Comparison of ENCODE assay signal across 1 cellular context in the genomic region with DNA sequence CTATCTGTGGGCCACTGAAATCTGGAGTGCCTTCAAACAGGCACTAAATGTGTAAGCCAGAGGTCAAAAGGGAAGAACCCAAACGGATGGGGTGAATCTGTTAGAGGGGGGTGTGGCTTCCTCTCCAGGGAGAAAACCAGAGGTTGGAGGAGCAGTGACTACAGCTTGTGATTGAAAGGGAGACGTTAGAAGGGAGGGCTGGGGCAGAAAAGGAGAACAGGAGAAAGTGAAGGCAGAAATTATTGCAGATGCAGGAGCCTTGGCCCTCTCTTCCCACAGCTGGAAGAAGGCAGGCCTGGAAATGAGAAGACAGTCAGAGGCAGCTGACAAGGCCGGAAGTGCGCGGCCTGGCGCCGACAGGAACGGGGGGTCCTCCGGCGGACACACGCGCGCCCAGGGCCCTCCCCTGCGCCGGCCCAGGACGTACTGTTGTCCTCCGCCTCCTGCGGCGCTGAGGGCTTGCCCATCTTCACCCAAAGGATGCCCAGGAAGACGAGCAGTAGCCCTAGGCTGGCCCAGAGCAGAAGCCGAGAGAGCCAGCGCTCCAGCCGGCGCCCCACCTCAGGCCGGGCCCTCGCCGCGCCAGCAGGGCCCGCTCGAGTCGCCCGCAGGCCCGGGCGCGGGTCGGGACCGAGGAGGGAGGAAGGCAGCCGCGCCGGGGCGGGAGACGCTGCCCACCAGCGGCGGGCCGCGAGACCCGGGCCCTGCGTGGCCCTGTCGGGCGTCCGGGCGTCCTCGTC.
TF ChIP-seq lines count a peak whose summit lies in the region.

No MANE protein-coding gene starts in this region.

TF ChIP-seq in K562, 482 proteins besides CTCF, POLR2A, EP300 and RAD21 (continues in another document):
- 0 out of 2 replicates have a peak, but pooled peaks have one; percentile 38 for TF ChIP-seq GATAD2B (IDR thresholded peaks at IDR 0.05; ENCODE audit: borderline replicate concordance)
- TF ChIP-seq, protein P1, sequence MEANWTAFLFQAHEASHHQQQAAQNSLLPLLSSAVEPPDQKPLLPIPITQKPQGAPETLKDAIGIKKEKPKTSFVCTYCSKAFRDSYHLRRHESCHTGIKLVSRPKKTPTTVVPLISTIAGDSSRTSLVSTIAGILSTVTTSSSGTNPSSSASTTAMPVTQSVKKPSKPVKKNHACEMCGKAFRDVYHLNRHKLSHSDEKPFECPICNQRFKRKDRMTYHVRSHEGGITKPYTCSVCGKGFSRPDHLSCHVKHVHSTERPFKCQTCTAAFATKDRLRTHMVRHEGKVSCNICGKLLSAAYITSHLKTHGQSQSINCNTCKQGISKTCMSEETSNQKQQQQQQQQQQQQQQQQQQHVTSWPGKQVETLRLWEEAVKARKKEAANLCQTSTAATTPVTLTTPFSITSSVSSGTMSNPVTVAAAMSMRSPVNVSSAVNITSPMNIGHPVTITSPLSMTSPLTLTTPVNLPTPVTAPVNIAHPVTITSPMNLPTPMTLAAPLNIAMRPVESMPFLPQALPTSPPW (CRISPR knock-in tag; IDR thresholded peaks at IDR 0.05), result peak; percentile 36; the same call in 1 of the 2 replicates
- TF ChIP-seq FOS (IDR thresholded peaks at IDR 0.05; ENCODE audit: extremely low read depth, insufficient read length), result no peak
- TF ChIP-seq, protein P2, sequence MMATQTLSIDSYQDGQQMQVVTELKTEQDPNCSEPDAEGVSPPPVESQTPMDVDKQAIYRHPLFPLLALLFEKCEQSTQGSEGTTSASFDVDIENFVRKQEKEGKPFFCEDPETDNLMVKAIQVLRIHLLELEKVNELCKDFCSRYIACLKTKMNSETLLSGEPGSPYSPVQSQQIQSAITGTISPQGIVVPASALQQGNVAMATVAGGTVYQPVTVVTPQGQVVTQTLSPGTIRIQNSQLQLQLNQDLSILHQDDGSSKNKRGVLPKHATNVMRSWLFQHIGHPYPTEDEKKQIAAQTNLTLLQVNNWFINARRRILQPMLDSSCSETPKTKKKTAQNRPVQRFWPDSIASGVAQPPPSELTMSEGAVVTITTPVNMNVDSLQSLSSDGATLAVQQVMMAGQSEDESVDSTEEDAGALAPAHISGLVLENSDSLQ (IDR thresholded peaks at IDR 0.05), result peak; percentile 92
- TF ChIP-seq ERF (CRISPR knock-in tag; IDR thresholded peaks at IDR 0.05), result 0 out of 2 replicates have a peak, but pooled peaks have one; percentile 19
- 0 out of 2 replicates have a peak, but pooled peaks have one; percentile 44 for TF ChIP-seq ILF3 (IDR thresholded peaks at IDR 0.05; ENCODE audit: borderline replicate concordance)
- peak; percentile 58; the same call in 1 of the 2 replicates for TF ChIP-seq HLTF (IDR thresholded peaks at IDR 0.05)
- no peak for TF ChIP-seq XRCC4 (IDR thresholded peaks at IDR 0.05; ENCODE audit: extremely low read depth, insufficient read depth, insufficient read length)
- TF ChIP-seq, protein P3, sequence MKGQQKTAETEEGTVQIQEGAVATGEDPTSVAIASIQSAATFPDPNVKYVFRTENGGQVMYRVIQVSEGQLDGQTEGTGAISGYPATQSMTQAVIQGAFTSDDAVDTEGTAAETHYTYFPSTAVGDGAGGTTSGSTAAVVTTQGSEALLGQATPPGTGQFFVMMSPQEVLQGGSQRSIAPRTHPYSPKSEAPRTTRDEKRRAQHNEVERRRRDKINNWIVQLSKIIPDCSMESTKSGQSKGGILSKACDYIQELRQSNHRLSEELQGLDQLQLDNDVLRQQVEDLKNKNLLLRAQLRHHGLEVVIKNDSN (CRISPR knock-in tag; IDR thresholded peaks at IDR 0.05), result peak; percentile 32; the same call in 1 of the 2 replicates
- no peak for TF ChIP-seq ZNF133 (CRISPR knock-in tag; IDR thresholded peaks at IDR 0.05)
- TF ChIP-seq HMGN3 (IDR thresholded peaks at IDR 0.05; ENCODE audit: borderline replicate concordance, extremely low read depth, insufficient read length, low read depth, low read length), result peak; percentile 77
- TF ChIP-seq POLR2B (IDR thresholded peaks at IDR 0.05; ENCODE audit: low read depth, partially characterized antibody), result peak; percentile 55
- TF ChIP-seq MYC (IDR thresholded peaks at IDR 0.05; ENCODE audit: low read depth, low read length), result no peak
- 0 out of 2 replicates have a peak, but pooled peaks have one; percentile 24 for TF ChIP-seq MYC (CRISPR knock-in tag; IDR thresholded peaks at IDR 0.05; ENCODE audit: borderline replicate concordance, low read depth)
- TF ChIP-seq, protein P4, sequence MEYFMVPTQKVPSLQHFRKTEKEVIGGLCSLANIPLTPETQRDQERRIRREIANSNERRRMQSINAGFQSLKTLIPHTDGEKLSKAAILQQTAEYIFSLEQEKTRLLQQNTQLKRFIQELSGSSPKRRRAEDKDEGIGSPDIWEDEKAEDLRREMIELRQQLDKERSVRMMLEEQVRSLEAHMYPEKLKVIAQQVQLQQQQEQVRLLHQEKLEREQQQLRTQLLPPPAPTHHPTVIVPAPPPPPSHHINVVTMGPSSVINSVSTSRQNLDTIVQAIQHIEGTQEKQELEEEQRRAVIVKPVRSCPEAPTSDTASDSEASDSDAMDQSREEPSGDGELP (CRISPR knock-in tag; IDR thresholded peaks at IDR 0.05; ENCODE audit: borderline replicate concordance), result peak; percentile 90
- TF ChIP-seq, protein P5, sequence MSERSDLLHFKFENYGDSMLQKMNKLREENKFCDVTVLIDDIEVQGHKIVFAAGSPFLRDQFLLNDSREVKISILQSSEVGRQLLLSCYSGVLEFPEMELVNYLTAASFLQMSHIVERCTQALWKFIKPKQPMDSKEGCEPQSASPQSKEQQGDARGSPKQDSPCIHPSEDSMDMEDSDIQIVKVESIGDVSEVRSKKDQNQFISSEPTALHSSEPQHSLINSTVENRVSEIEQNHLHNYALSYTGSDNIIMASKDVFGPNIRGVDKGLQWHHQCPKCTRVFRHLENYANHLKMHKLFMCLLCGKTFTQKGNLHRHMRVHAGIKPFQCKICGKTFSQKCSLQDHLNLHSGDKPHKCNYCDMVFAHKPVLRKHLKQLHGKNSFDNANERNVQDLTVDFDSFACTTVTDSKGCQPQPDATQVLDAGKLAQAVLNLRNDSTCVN (CRISPR knock-in tag; IDR thresholded peaks at IDR 0.05), result 0 out of 2 replicates have a peak, but pooled peaks have one; percentile 46
- 0 out of 4 replicates have a peak, but pooled peaks of 1 of the 2 experiments have one; percentile 38 for TF ChIP-seq TRIM24 (IDR thresholded peaks at IDR 0.05)
- no peak for TF ChIP-seq TAL1 (IDR thresholded peaks at IDR 0.05)
- TF ChIP-seq, protein P6, sequence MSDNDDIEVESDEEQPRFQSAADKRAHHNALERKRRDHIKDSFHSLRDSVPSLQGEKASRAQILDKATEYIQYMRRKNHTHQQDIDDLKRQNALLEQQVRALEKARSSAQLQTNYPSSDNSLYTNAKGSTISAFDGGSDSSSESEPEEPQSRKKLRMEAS (CRISPR knock-in tag; IDR thresholded peaks at IDR 0.05), result peak; percentile 46; the same call in 1 of the 2 replicates
- TF ChIP-seq, protein P7, sequence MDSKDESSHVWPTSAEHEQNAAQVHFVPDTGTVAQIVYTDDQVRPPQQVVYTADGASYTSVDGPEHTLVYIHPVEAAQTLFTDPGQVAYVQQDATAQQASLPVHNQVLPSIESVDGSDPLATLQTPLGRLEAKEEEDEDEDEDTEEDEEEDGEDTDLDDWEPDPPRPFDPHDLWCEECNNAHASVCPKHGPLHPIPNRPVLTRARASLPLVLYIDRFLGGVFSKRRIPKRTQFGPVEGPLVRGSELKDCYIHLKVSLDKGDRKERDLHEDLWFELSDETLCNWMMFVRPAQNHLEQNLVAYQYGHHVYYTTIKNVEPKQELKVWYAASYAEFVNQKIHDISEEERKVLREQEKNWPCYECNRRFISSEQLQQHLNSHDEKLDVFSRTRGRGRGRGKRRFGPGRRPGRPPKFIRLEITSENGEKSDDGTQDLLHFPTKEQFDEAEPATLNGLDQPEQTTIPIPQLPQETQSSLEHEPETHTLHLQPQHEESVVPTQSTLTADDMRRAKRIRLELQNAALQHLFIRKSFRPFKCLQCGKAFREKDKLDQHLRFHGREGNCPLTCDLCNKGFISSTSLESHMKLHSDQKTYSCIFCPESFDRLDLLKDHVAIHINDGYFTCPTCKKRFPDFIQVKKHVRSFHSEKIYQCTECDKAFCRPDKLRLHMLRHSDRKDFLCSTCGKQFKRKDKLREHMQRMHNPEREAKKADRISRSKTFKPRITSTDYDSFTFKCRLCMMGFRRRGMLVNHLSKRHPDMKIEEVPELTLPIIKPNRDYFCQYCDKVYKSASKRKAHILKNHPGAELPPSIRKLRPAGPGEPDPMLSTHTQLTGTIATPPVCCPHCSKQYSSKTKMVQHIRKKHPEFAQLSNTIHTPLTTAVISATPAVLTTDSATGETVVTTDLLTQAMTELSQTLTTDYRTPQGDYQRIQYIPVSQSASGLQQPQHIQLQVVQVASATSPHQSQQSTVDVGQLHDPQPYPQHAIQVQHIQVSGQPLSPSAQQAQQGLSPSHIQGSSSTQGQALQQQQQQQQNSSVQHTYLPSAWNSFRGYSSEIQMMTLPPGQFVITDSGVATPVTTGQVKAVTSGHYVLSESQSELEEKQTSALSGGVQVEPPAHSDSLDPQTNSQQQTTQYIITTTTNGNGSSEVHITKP (IDR thresholded peaks at IDR 0.05; ENCODE audit: partially characterized antibody), result peak; percentile 74
- TF ChIP-seq RCOR1 (IDR thresholded peaks at IDR 0.05; ENCODE audit: borderline replicate concordance in 1 of 2, low read depth in 2 of 2, low read length in 2 of 2), result peak in 1 of 2 experiments; percentile 43; a peak in 2 of 4 replicates
- TF ChIP-seq ZNF347 (CRISPR knock-in tag; IDR thresholded peaks at IDR 0.05; ENCODE audit: low read depth), result no peak
- TF ChIP-seq, protein P8, sequence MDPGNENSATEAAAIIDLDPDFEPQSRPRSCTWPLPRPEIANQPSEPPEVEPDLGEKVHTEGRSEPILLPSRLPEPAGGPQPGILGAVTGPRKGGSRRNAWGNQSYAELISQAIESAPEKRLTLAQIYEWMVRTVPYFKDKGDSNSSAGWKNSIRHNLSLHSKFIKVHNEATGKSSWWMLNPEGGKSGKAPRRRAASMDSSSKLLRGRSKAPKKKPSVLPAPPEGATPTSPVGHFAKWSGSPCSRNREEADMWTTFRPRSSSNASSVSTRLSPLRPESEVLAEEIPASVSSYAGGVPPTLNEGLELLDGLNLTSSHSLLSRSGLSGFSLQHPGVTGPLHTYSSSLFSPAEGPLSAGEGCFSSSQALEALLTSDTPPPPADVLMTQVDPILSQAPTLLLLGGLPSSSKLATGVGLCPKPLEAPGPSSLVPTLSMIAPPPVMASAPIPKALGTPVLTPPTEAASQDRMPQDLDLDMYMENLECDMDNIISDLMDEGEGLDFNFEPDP (CRISPR knock-in tag; IDR thresholded peaks at IDR 0.05), result no peak
- 0 out of 2 replicates have a peak, but pooled peaks have one; percentile 22 for TF ChIP-seq C11orf30 (IDR thresholded peaks at IDR 0.05; ENCODE audit: low read depth)
- peak; percentile 42; the same call in 1 of the 2 replicates for TF ChIP-seq CREM (IDR thresholded peaks at IDR 0.05; ENCODE audit: low read depth)
- no peak for TF ChIP-seq CHD1 (IDR thresholded peaks at IDR 0.05; ENCODE audit: low read length)
- TF ChIP-seq POLR3A (IDR thresholded peaks at IDR 0.05; ENCODE audit: borderline replicate concordance, extremely low read depth, insufficient read depth, insufficient read length), result no peak
- peak; percentile 13; the same call in 1 of the 2 replicates for TF ChIP-seq JUN (IDR thresholded peaks at IDR 0.05; ENCODE audit: borderline replicate concordance, low read depth, low read length)
- TF ChIP-seq JUN (CRISPR knock-in tag; IDR thresholded peaks at IDR 0.05; ENCODE audit: borderline replicate concordance), result no peak
- TF ChIP-seq BRCA1 (IDR thresholded peaks at IDR 0.05), result no peak
- TF ChIP-seq BRCA1 (CRISPR knock-in tag; IDR thresholded peaks at IDR 0.05), result 0 out of 2 replicates have a peak, but pooled peaks have one; percentile 78
- no peak for TF ChIP-seq RUNX1 (IDR thresholded peaks at IDR 0.05; ENCODE audit: low read depth)
- TF ChIP-seq SIN3B (IDR thresholded peaks at IDR 0.05; ENCODE audit: low read depth), result no peak
- TF ChIP-seq HDAC2 (IDR thresholded peaks at IDR 0.05), result peak; percentile 64; the same call in 1 of the 2 replicates
- TF ChIP-seq KAT2B (IDR thresholded peaks at IDR 0.05; ENCODE audit: low read depth, low read length), result no peak
- TF ChIP-seq, protein P9, sequence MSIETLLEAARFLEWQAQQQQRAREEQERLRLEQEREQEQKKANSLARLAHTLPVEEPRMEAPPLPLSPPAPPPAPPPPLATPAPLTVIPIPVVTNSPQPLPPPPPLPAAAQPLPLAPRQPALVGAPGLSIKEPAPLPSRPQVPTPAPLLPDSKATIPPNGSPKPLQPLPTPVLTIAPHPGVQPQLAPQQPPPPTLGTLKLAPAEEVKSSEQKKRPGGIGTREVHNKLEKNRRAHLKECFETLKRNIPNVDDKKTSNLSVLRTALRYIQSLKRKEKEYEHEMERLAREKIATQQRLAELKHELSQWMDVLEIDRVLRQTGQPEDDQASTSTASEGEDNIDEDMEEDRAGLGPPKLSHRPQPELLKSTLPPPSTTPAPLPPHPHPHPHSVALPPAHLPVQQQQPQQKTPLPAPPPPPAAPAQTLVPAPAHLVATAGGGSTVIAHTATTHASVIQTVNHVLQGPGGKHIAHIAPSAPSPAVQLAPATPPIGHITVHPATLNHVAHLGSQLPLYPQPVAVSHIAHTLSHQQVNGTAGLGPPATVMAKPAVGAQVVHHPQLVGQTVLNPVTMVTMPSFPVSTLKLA (conservative IDR thresholded peaks at IDR 0.05), result peak in 1 of 2 experiments; percentile 73; a peak in 3 of 4 replicates
- peak; percentile 60 for TF ChIP-seq ETV5 (CRISPR knock-in tag; IDR thresholded peaks at IDR 0.05; ENCODE audit: low read depth)
- peak; percentile 16 for TF ChIP-seq ZNF146 (CRISPR knock-in tag; IDR thresholded peaks at IDR 0.05; ENCODE audit: unreplicated experiment)
- peak; percentile 34; the same call in 1 of the 2 replicates for TF ChIP-seq MTA1 (IDR thresholded peaks at IDR 0.05; ENCODE audit: borderline replicate concordance)
- 0 out of 2 replicates have a peak, but pooled peaks have one; percentile 3 for TF ChIP-seq NFIC (IDR thresholded peaks at IDR 0.05)
- TF ChIP-seq TAF7 (tag; IDR thresholded peaks at IDR 0.05), result no peak
- TF ChIP-seq SMARCA4 (IDR thresholded peaks at IDR 0.05), result peak; percentile 51; the same call in 1 of the 2 replicates
- peak; percentile 82; the same call in 1 of the 2 replicates for TF ChIP-seq HDGF (IDR thresholded peaks at IDR 0.05)
